28 cellular contexts compared by ENCODE assay signal in genomic region chr4:109916003-109916399, GRCh38. TPM values are rescaled to one million over a fixed set of nuclear protein-coding genes. Genes with fewer than 3 reads are reported as not detected.
DNase-seq lines count a peak whose midpoint lies in the region; ATAC-seq, FAIRE-seq and TF ChIP-seq lines count a peak whose summit lies in the region.
"Had no signal": no experiment of that assay in that cellular context is flagged by ENCODE, and none has a peak within 500 bp of the region (broad histone marks: within the 10 kb centered on the region; RNA-seq: fewer than 3 reads in every experiment).

No MANE protein-coding gene starts in this region.

- peak overlapping the region; percentile 81 for H3K4me3 ChIP-seq in endodermal cell (ENCODE audit: low read length)
- no peak overlapping the region for H3K4me3 ChIP-seq in ovary
- H3K4me3 ChIP-seq: BLaER1, cardiac muscle cell, sigmoid colon had no signal

- TF ChIP-seq EP300 in ovary (IDR thresholded peaks at IDR 0.05): no peak

- TF ChIP-seq CTCF in endodermal cell (conservative IDR thresholded peaks at IDR 0.05) (no peak), ovary (IDR thresholded peaks at IDR 0.05) (no peak)

- no peak for FAIRE-seq in GM19239 (lab: Jason Lieb, UNC)
- FAIRE-seq: GM12892, H1, urothelium cell line had no signal

- peaks cover 23% of the 10 kb centered on the region for H3K4me1 Mint-ChIP-seq in activated T-cell treated with anti-CD3 and anti-CD28 coated beads, Interleukin-2, amount 50 U/mL, for 72 hours (ENCODE audit: low read depth)
- H3K4me1 Mint-ChIP-seq in endodermal cell: peaks cover 46% of the 10 kb centered on the region
- peaks cover 5% of the 10 kb centered on the region for H3K4me1 Mint-ChIP-seq in stimulated activated effector memory CD8-positive, alpha-beta T cell treated with anti-CD3 and anti-CD28 coated beads, Interleukin-12 subunit alpha, Interleukin-12 subunit beta, amount 100 ng/mL, for 72 hours

- H3K27ac ChIP-seq in endodermal cell (ENCODE audit: low read depth, low read length) (no peak overlapping the region), ovary (no peak overlapping the region)
- H3K27ac ChIP-seq: BLaER1, cardiac muscle cell, sigmoid colon had no signal

- intact Hi-C loops in ovary (cut with DNase I): no loop called here

- H3K4me1 ChIP-seq in endodermal cell (ENCODE audit: control insufficient read depth, insufficient read depth, low read length) (peaks cover 5% of the 10 kb centered on the region), ovary (ENCODE audit: insufficient read depth) (no peaks in the 10 kb centered on the region)

- H3K27ac Mint-ChIP-seq in activated T-cell treated with anti-CD3 and anti-CD28 coated beads, Interleukin-2, amount 50 U/mL, for 72 hours: no peak overlapping the region
- H3K27ac Mint-ChIP-seq in endodermal cell: no peak overlapping the region
- H3K27ac Mint-ChIP-seq in stimulated activated effector memory CD8-positive, alpha-beta T cell treated with anti-CD3 and anti-CD28 coated beads, Interleukin-12 subunit alpha, Interleukin-12 subunit beta, amount 100 ng/mL, for 72 hours: no peak overlapping the region
- H3K27ac Mint-ChIP-seq: natural killer cell treated with Interleukin-12 subunit alpha and Interleukin-12 subunit beta and Interleukin-15 and Interleukin-18, amount 100 ng/mL, for 72 hours had no signal

- H3K9me3 Mint-ChIP-seq in activated T-cell treated with anti-CD3 and anti-CD28 coated beads, Interleukin-2, amount 50 U/mL, for 72 hours: no peaks in the 10 kb centered on the region
- no peaks in the 10 kb centered on the region for H3K9me3 Mint-ChIP-seq in endodermal cell
- no peaks in the 10 kb centered on the region for H3K9me3 Mint-ChIP-seq in stimulated activated effector memory CD8-positive, alpha-beta T cell treated with anti-CD3 and anti-CD28 coated beads, Interleukin-12 subunit alpha, Interleukin-12 subunit beta, amount 100 ng/mL, for 72 hours
- H3K9me3 Mint-ChIP-seq: natural killer cell treated with Interleukin-12 subunit alpha and Interleukin-12 subunit beta and Interleukin-15 and Interleukin-18, amount 100 ng/mL, for 72 hours had no signal

- H3K36me3 Mint-ChIP-seq in activated T-cell treated with anti-CD3 and anti-CD28 coated beads, Interleukin-2, amount 50 U/mL, for 72 hours (ENCODE audit: insufficient read depth in 2 of 2): no peaks in the 10 kb centered on the region
- H3K36me3 Mint-ChIP-seq in endodermal cell (ENCODE audit: low read depth): no peaks in the 10 kb centered on the region
- H3K36me3 Mint-ChIP-seq in stimulated activated effector memory CD8-positive, alpha-beta T cell treated with anti-CD3 and anti-CD28 coated beads, Interleukin-12 subunit alpha, Interleukin-12 subunit beta, amount 100 ng/mL, for 72 hours: no peaks in the 10 kb centered on the region
- H3K36me3 Mint-ChIP-seq: natural killer cell treated with Interleukin-12 subunit alpha and Interleukin-12 subunit beta and Interleukin-15 and Interleukin-18, amount 100 ng/mL, for 72 hours had no signal

- H3K27me3 ChIP-seq in endodermal cell (ENCODE audit: control insufficient read depth, insufficient read depth, low read length, poor library complexity, severe bottlenecking) (no peaks in the 10 kb centered on the region), ovary (no peaks in the 10 kb centered on the region)
- H3K27me3 ChIP-seq: BLaER1, cardiac muscle cell, sigmoid colon had no signal

- no peaks in the 10 kb centered on the region for H3K36me3 ChIP-seq in endodermal cell (ENCODE audit: control insufficient read depth, insufficient read depth, low read length)
- H3K36me3 ChIP-seq in ovary: no peaks in the 10 kb centered on the region
- H3K36me3 ChIP-seq: BLaER1, cardiac muscle cell, sigmoid colon had no signal

- ATAC-seq in activated T-cell treated with anti-CD3 and anti-CD28 coated beads, Interleukin-2, amount 50 U/mL, for 72 hours (replicated peaks in 1 of 2): peak; percentile 53 to 74
- peak; percentile 44 for ATAC-seq in HG03175 (IDR thresholded peaks at IDR 0.05; ENCODE audit: unreplicated experiment)
- peak; percentile 68 for ATAC-seq in stimulated activated effector memory CD8-positive, alpha-beta T cell treated with anti-CD3 and anti-CD28 coated beads, Interleukin-12 subunit alpha, Interleukin-12 subunit beta, amount 100 ng/mL, for 72 hours
- ATAC-seq in HG02938 (IDR thresholded peaks at IDR 0.05; ENCODE audit: unreplicated experiment): no peak
- ATAC-seq: natural killer cell treated with Interleukin-12 subunit alpha and Interleukin-12 subunit beta and Interleukin-15 and Interleukin-18, amount 100 ng/mL, for 72 hours had no signal

- no peak overlapping the region for H3K4me3 Mint-ChIP-seq in activated T-cell treated with anti-CD3 and anti-CD28 coated beads, Interleukin-2, amount 50 U/mL, for 72 hours
- peak overlapping the region; percentile 28 for H3K4me3 Mint-ChIP-seq in endodermal cell
- no peak overlapping the region for H3K4me3 Mint-ChIP-seq in stimulated activated effector memory CD8-positive, alpha-beta T cell treated with anti-CD3 and anti-CD28 coated beads, Interleukin-12 subunit alpha, Interleukin-12 subunit beta, amount 100 ng/mL, for 72 hours
- H3K4me3 Mint-ChIP-seq: natural killer cell treated with Interleukin-12 subunit alpha and Interleukin-12 subunit beta and Interleukin-15 and Interleukin-18, amount 100 ng/mL, for 72 hours had no signal

- H3K9me3 ChIP-seq in endodermal cell (ENCODE audit: control insufficient read depth, low read length): no peaks in the 10 kb centered on the region
- no peaks in the 10 kb centered on the region for H3K9me3 ChIP-seq in ovary
- H3K9me3 ChIP-seq: BLaER1, Caco-2, sigmoid colon had no signal

- whole genome bisulfite sequencing in endodermal cell (ENCODE audit: insufficient coverage in 1 of 2, insufficient read length in 1 of 2), 2 experiments: 72 to 82% methylated on average over 4 of the region's 4 CpGs
- WGBS in ovary, 3 donors: 37 to 45% (median 42%) methylated on average over 4 of the region's 4 CpGs

- DNase-seq in activated T-cell treated with anti-CD3 and anti-CD28 coated beads, Interleukin-2, amount 50 U/mL, for 72 hours: peak; percentile 12
- no peak for DNase-seq in activated T-cell treated with anti-CD3 and anti-CD28 coated beads, Interleukin-2, amount 50 U/mL, for 1 hour
- DNase-seq in endodermal cell (no peak), GM19239 (ENCODE audit: insufficient read length, low spot score) (no peak), ovary (no peak)
- no peak for DNase-seq in stimulated activated effector memory CD8-positive, alpha-beta T cell treated with anti-CD3 and anti-CD28 coated beads, Interleukin-12 subunit alpha, Interleukin-12 subunit beta, amount 100 ng/mL, for 72 hours (ENCODE audit: low spot score in 2 of 2)
- DNase-seq: activated CD8-positive, alpha-beta memory T cell treated with anti-CD3 and anti-CD28 coated beads, Interleukin-2, amount 50 U/mL, for 48 hours; activated effector memory CD4-positive, alpha-beta T cell treated with anti-CD3 and anti-CD28 coated beads, Interleukin-2, amount 50 U/mL, for 16 hours; Caco-2; KG1; left colon; mesenchymal stem cell; NCI-H1694 treated with DMSO at 0.1 percent for 48 hours; NCI-H526 treated with DMSO at 0.1 percent for 48 hours; posterior cingulate gyrus; SHP77 treated with DMSO at 0.1 percent for 48 hours; sigmoid colon; substantia nigra had no signal

- peaks cover 37% of the 10 kb centered on the region for H3K27me3 Mint-ChIP-seq in activated T-cell treated with anti-CD3 and anti-CD28 coated beads, Interleukin-2, amount 50 U/mL, for 72 hours (ENCODE audit: low read depth)
- no peaks in the 10 kb centered on the region for H3K27me3 Mint-ChIP-seq in endodermal cell (ENCODE audit: insufficient read depth)

- no peak overlapping the region for H3K9ac ChIP-seq in endodermal cell (ENCODE audit: extremely low read depth, low read length, poor library complexity, severe bottlenecking)
- H3K9ac ChIP-seq: BLaER1 had no signal

- no peak for TF ChIP-seq POLR2A in ovary (IDR thresholded peaks at IDR 0.05)

RNA-seq across cellular contexts. Expression of gene EGF, which starts 3.3 kb away (rescaled TPM):
- total RNA-seq in activated T-cell treated with anti-CD3 and anti-CD28 coated beads, Interleukin-2, amount 50 U/mL, for 72 hours: not detected
- total RNA-seq in endodermal cell: 10 to 100 TPM; 14.6 to 33.7 TPM
- 5.4 TPM for polyA plus RNA-seq in endodermal cell (2013, experiment 1 of 2)
- 5.6 TPM for polyA plus RNA-seq in endodermal cell (2013, experiment 2 of 2)
- total RNA-seq in ovary: under 1 TPM in 4 of 7 donors, not detected in 3; 0.12 to 0.87 (median 0.32) TPM
- under 1 TPM in 1 of 2 donors, not detected in 1; 0.22 TPM for polyA plus RNA-seq in ovary
- total RNA-seq: natural killer cell treated with Interleukin-12 subunit alpha and Interleukin-12 subunit beta and Interleukin-15 and Interleukin-18, amount 100 ng/mL, for 72 hours; OCI-LY7; T-helper 1 cell treated with Interleukin-12 subunit alpha and Interleukin-12 subunit beta and Interleukin-4 antibody, amounts not matched to agents 30 ng/mL and 1 ng/mL, for 36 hours had no signal

Comparison
In these comparisons a context has a peak if more than half of its experiments do, and no peak if none do; other contexts are left out.
1. DNase-seq: peak in activated T-cell treated with anti-CD3 and anti-CD28 coated beads, Interleukin-2, amount 50 U/mL, for 72 hours (2 of 2); none in activated T-cell treated with anti-CD3 and anti-CD28 coated beads, Interleukin-2, amount 50 U/mL, for 1 hour (single experiment), endodermal cell (single experiment), stimulated activated effector memory CD8-positive, alpha-beta T cell treated with anti-CD3 and anti-CD28 coated beads, Interleukin-12 subunit alpha, Interleukin-12 subunit beta, amount 100 ng/mL, for 72 hours (0 of 2), GM19239 (single experiment) and ovary (0 of 5).
2. RNA of gene EGF, which starts 3.3 kb away (total RNA-seq): 14.6 to 33.7 TPM in endodermal cell; 0.12 to 0.87 TPM in ovary and not detected in activated T-cell treated with anti-CD3 and anti-CD28 coated beads, Interleukin-2, amount 50 U/mL, for 72 hours; every median in the first group is over 4 times any median in the second.